Comparison of ENCODE assay signal across 9 cellular contexts in genomic region chr19:45098521-45099464, GRCh38. TPM values are rescaled to one million over a fixed set of nuclear protein-coding genes. Genes with fewer than 3 reads are reported as not detected.
DNase-seq lines count a peak whose midpoint lies in the region; ATAC-seq, FAIRE-seq and TF ChIP-seq lines count a peak whose summit lies in the region.
"Had no signal": no experiment of that assay in that cellular context is flagged by ENCODE, and none has a peak within 500 bp of the region (broad histone marks: within the 10 kb centered on the region; RNA-seq: fewer than 3 reads in every experiment).

No MANE protein-coding gene starts in this region.

- ATAC-seq in HCT116 (no peak), SK-N-SH treated with all-trans-retinoic acid at 6 μM for 48 hours (peak; percentile 51), left colon (no peak)

- H3K4me2 ChIP-seq in HCT116 (ENCODE audit: low read length) = peak overlapping the region; percentile 41

- TF ChIP-seq CTCF in HCT116 (IDR thresholded peaks at IDR 0.05 in 2 of 3, conservative IDR thresholded peaks at IDR 0.05 in 1 of 3; ENCODE audit: borderline replicate concordance in 1 of 3, insufficient read depth in 1 of 3, low read depth in 2 of 3, low read length in 2 of 3) = no peak
- TF ChIP-seq CTCF in nephron progenitor cell (IDR thresholded peaks at IDR 0.05) = no peak
- TF ChIP-seq CTCF in D721Med (IDR thresholded peaks at IDR 0.05; ENCODE audit: insufficient read depth, missing control alignments) = no peak

- TF ChIP-seq POLR2A in HCT116 (IDR thresholded peaks at IDR 0.05; ENCODE audit: borderline replicate concordance, extremely low read depth, insufficient read depth, insufficient read length) = no peak

- H3K4me3 ChIP-seq in HCT116 (replicated peaks in 1 of 2; ENCODE audit: low read depth in 1 of 2, low read length in 2 of 2) = no peak overlapping the region

- H3K79me2 ChIP-seq in HCT116 (ENCODE audit: insufficient read depth, low read length) = peaks cover 98% of the 10 kb centered on the region

- intact Hi-C loops in HCT116 (cut with micrococcal nuclease) = loop anchor here (10.0 kb wide), 2 partner anchors 76 to 676 kb away; partner anchors contain the start of genes BLOC1S3 and TRAPPC6A
- intact Hi-C loops in left colon (cut with DNase I, micrococcal nuclease) = loop anchor here in 1 of 2 donors (10.0 kb wide), 1 partner anchor 76 kb away; the partner anchor contains the start of genes BLOC1S3 and TRAPPC6A

- no peak for TF ChIP-seq RAD21 in HCT116 (IDR thresholded peaks at IDR 0.05; ENCODE audit: low read depth)

- H3K36me3 ChIP-seq in HCT116 (ENCODE audit: control insufficient read depth in 1 of 2, insufficient read depth in 2 of 2, low read length in 2 of 2) = no peaks in the 10 kb centered on the region

- H3K27ac ChIP-seq in HCT116 (ENCODE audit: low read depth, low read length) = peak overlapping the region; percentile 35; the same call in 1 of the 2 replicates

- no peak overlapping the region for H2AFZ ChIP-seq in HCT116 (ENCODE audit: low read depth, low read length, poor library complexity, severe bottlenecking)

- no peak overlapping the region for H3K4me3 Mint-ChIP-seq in nephron progenitor cell

- H3K27ac Mint-ChIP-seq in nephron progenitor cell = no peak overlapping the region

- peaks cover 4% of the 10 kb centered on the region for H3K27me3 Mint-ChIP-seq in nephron progenitor cell (ENCODE audit: low read depth, poor library complexity)

- H3K9me2 ChIP-seq in HCT116 (ENCODE audit: insufficient read depth) = no peaks in the 10 kb centered on the region

- H3K4me1 Mint-ChIP-seq in nephron progenitor cell = peaks cover 91% of the 10 kb centered on the region

- no peak for FAIRE-seq in D721Med (lab: Jason Lieb, UNC)

- no TSS peak for BruUV-seq in HCT116 (replicated peaks; lab: Mats Ljungman, UMichigan)

- CTCF ChIA-PET in HCT116 (lab: Charles Lee) = interaction anchor here (1.5 kb wide), 1 partner anchor 39 kb away, joined by 5 read pairs; no protein-coding TSS in a partner anchor

- H3K9me3 ChIP-seq in HCT116 (ENCODE audit: control insufficient read depth in 1 of 2, insufficient read depth in 1 of 2, low read depth in 1 of 2, low read length in 2 of 2) = no peaks in the 10 kb centered on the region

- peaks cover 12 to 36% of the 10 kb centered on the region in 2 experiments; a peak in 3 of 4 replicates for H3K4me1 ChIP-seq in HCT116 (ENCODE audit: control insufficient read depth in 1 of 2, insufficient read depth in 2 of 2, low read length in 2 of 2)

- RAD21 ChIA-PET in HCT116 (lab: Charles Lee; ENCODE audit: low non-redundant PET in 1 of 2, low total read pairs in 2 of 2, uncharacterized antibody in 2 of 2, unreplicated experiment in 2 of 2) = no interaction called here

- no peaks in the 10 kb centered on the region; the same call in 1 of the 2 replicates for H4K20me1 ChIP-seq in HCT116 (ENCODE audit: insufficient read depth)

- no peak for DNase-seq in HCT116 (ENCODE audit: low read depth, low spot score)
- DNase-seq in globus pallidus (ENCODE audit: low spot score) = peak; percentile 88
- peak; percentile 32 for DNase-seq in pulmonary artery endothelial cell (ENCODE audit: low read depth, low spot score)
- DNase-seq in 8988T = no peak
- DNase-seq in nephron progenitor cell = no peak
- no peak for DNase-seq in D721Med (ENCODE audit: insufficient read length, low spot score)
- DNase-seq in left colon = no peak
- DNase-seq: KG1 had no signal

- H3K27me3 ChIP-seq in HCT116 (ENCODE audit: insufficient read depth, low read length) = no peaks in the 10 kb centered on the region

- H3K9ac ChIP-seq in HCT116 (ENCODE audit: low read length) = peak overlapping the region; percentile 29; the same call in 1 of the 2 replicates

- peaks cover 9% of the 10 kb centered on the region for H3K36me3 Mint-ChIP-seq in nephron progenitor cell (ENCODE audit: low read depth)

- H3K9me3 Mint-ChIP-seq in nephron progenitor cell = no peaks in the 10 kb centered on the region

- POLR2A ChIA-PET in HCT116 (lab: Charles Lee) = no interaction called here

TF ChIP-seq in HCT116, 20 proteins besides CTCF, POLR2A, EP300 and RAD21:
- TF ChIP-seq EGR1 (IDR thresholded peaks at IDR 0.05; ENCODE audit: low read depth) = no peak
- TF ChIP-seq EZH2phosphoT487 (IDR thresholded peaks at IDR 0.05; ENCODE audit: borderline replicate concordance) = no peak
- no peak for TF ChIP-seq YY1 (IDR thresholded peaks at IDR 0.05; ENCODE audit: extremely low read depth, insufficient replicate concordance, low read depth, low read length)
- TF ChIP-seq ATF3 (IDR thresholded peaks at IDR 0.05) = no peak
- no peak for TF ChIP-seq ZNF274 (IDR thresholded peaks at IDR 0.05; ENCODE audit: low read depth, low read length)

TF ChIP-seq in SK-N-SH treated with all-trans-retinoic acid at 6 μM for 48 hours, 23 proteins besides CTCF, POLR2A, EP300 and RAD21:
- TF ChIP-seq PATZ1 (CRISPR knock-in tag; IDR thresholded peaks at IDR 0.05; ENCODE audit: borderline replicate concordance) = no peak
- TF ChIP-seq CSRNP3 (CRISPR knock-in tag; IDR thresholded peaks at IDR 0.05) = no peak
- TF ChIP-seq TCF4 (CRISPR knock-in tag; IDR thresholded peaks at IDR 0.05; ENCODE audit: borderline replicate concordance) = no peak
- no peak for TF ChIP-seq ZFP30 (CRISPR knock-in tag; IDR thresholded peaks at IDR 0.05)
- TF ChIP-seq ZNF565 (CRISPR knock-in tag; conservative IDR thresholded peaks at IDR 0.05; ENCODE audit: low read depth) = no peak
- TF ChIP-seq GLIS3 (CRISPR knock-in tag; IDR thresholded peaks at IDR 0.05) = no peak
- no peak for TF ChIP-seq ARNTL (CRISPR knock-in tag; IDR thresholded peaks at IDR 0.05; ENCODE audit: borderline replicate concordance, low read depth)
- TF ChIP-seq CSDC2 (CRISPR knock-in tag; IDR thresholded peaks at IDR 0.05) = no peak
- TF ChIP-seq ISL1 (CRISPR knock-in tag; IDR thresholded peaks at IDR 0.05) = no peak
- no peak for TF ChIP-seq ZNF8 (CRISPR knock-in tag; IDR thresholded peaks at IDR 0.05)
- no peak for TF ChIP-seq ZNF70 (CRISPR knock-in tag; IDR thresholded peaks at IDR 0.05)
- no peak for TF ChIP-seq CREB5 (CRISPR knock-in tag; IDR thresholded peaks at IDR 0.05; ENCODE audit: low read depth)
- no peak for TF ChIP-seq ZFP3 (CRISPR knock-in tag; IDR thresholded peaks at IDR 0.05)
- TF ChIP-seq BACH2 (CRISPR knock-in tag; IDR thresholded peaks at IDR 0.05; ENCODE audit: borderline replicate concordance) = no peak
- no peak for TF ChIP-seq PPARA (CRISPR knock-in tag; IDR thresholded peaks at IDR 0.05; ENCODE audit: borderline replicate concordance)

RNA-seq across cellular contexts. Expression of gene PPP1R37, which starts 5.8 kb away (rescaled TPM):
- 32.7 TPM for total RNA-seq in HCT116 (2021; ENCODE audit: unreplicated experiment)
- 19.0 and 21.7 TPM in 2 replicates for polyA plus RNA-seq in HCT116 (2012)
- total RNA-seq in pulmonary artery endothelial cell = 23.2 and 25.4 TPM in 2 replicates
- total RNA-seq in left colon = 10 to 100 TPM; 31.6 to 33.1 TPM

RNA-seq across cellular contexts. Expression of gene GEMIN7, which starts 19.7 kb away (rescaled TPM):
- total RNA-seq in HCT116 (2021; ENCODE audit: unreplicated experiment) (35.4 TPM), pulmonary artery endothelial cell (18.8 and 26.3 TPM in 2 replicates), left colon (10 to 100 TPM; 18.1 to 22.8 TPM)
- 26.3 and 30.9 TPM in 2 replicates for polyA plus RNA-seq in HCT116 (2012)

RNA-seq across cellular contexts. Expression of gene ZNF296, which starts 22.5 kb away (rescaled TPM):
- 9.2 TPM for total RNA-seq in HCT116 (2021; ENCODE audit: unreplicated experiment)
- 5.4 TPM in 2 replicates for polyA plus RNA-seq in HCT116 (2012)
- 0.14 and 0.26 TPM in 2 replicates for total RNA-seq in pulmonary artery endothelial cell
- 1 to 10 TPM; 4.0 to 6.1 TPM for total RNA-seq in left colon

RNA-seq across cellular contexts. Expression of gene CLASRP, which starts 59.9 kb away (rescaled TPM):
- 79.9 TPM for total RNA-seq in HCT116 (2021; ENCODE audit: unreplicated experiment)
- polyA plus RNA-seq in HCT116 (2012) = 55.4 and 58.1 TPM in 2 replicates
- 11.0 and 13.3 TPM in 2 replicates for total RNA-seq in pulmonary artery endothelial cell
- 10 to 100 TPM; 65.3 to 92.8 TPM for total RNA-seq in left colon

Comparison
In these comparisons a context has a peak if more than half of its experiments do, and no peak if none do; other contexts are left out.
1. DNase-seq: peak in globus pallidus (single experiment) and pulmonary artery endothelial cell (single experiment); none in HCT116 (single experiment), 8988T (single experiment), nephron progenitor cell (single experiment), D721Med (single experiment) and left colon (0 of 2).